Comparison of ENCODE assay signal across 17 cellular contexts in the genomic region with DNA sequence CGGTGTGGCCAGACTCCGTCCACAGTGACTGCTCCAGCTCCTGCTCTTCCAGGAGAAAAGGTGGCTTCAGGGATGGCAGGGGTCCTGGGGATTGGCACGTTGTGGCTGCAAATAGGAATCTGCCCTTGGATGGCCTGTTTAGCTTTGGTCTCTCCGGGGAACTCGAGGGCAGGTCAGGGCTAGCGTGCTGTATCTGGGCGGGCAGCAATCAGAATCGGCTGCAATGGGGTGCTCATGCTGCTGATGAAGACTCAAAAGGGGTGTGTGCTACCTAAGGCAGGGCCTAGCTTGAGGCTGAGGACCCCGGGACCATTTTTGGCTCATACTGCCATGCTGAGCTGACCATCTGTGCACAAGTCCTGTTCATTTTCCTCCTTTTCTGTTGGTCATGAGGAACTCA. TPM values are rescaled to one million over a fixed set of nuclear protein-coding genes. Genes with fewer than 3 reads are reported as not detected.
DNase-seq lines count a peak whose midpoint lies in the region; ATAC-seq and TF ChIP-seq lines count a peak whose summit lies in the region.
"Had no signal": no experiment of that assay in that cellular context is flagged by ENCODE, and none has a peak within 500 bp of the region (broad histone marks: within the 10 kb centered on the region; RNA-seq: fewer than 3 reads in every experiment).

No MANE protein-coding gene starts in this region.

- H3K18ac ChIP-seq in H9 (ENCODE audit: insufficient read length, low read depth, low read length) (no peak overlapping the region), neuronal stem cell (ENCODE audit: low read length) (no peak overlapping the region)

- H4K91ac ChIP-seq in H9 (ENCODE audit: insufficient read length, low read depth, low read length) (no peak overlapping the region), neuronal stem cell (ENCODE audit: low read depth, low read length, poor library complexity) (no peak overlapping the region)

- H3K79me1 ChIP-seq in H9 (ENCODE audit: insufficient read depth, low read depth, low read length, poor library complexity, severe bottlenecking) (no peaks in the 10 kb centered on the region), neuronal stem cell (ENCODE audit: low read depth, low read length) (no peaks in the 10 kb centered on the region)

- H2BK120ac ChIP-seq in H9 (ENCODE audit: low read depth, low read length, poor library complexity, severe bottlenecking) = no peak overlapping the region
- no peak overlapping the region for H2BK120ac ChIP-seq in neuronal stem cell (ENCODE audit: low read depth, low read length)

- TF ChIP-seq CTCF in H9 (conservative IDR thresholded peaks at IDR 0.05) (no peak), brain (conservative IDR thresholded peaks at IDR 0.05) (no peak)

- no peaks in the 10 kb centered on the region for H3K27me3 Mint-ChIP-seq in T-helper 2 cell treated with Interferon-gamma antibody and Interleukin-4, amounts not matched to agents 5 μg/mL and 100 μg/mL, for 36 hours (ENCODE audit: low read depth)
- H3K27me3 Mint-ChIP-seq in H9 (ENCODE audit: low read depth) (no peaks in the 10 kb centered on the region), brain (no peaks in the 10 kb centered on the region)
- H3K27me3 Mint-ChIP-seq: CD4-positive, CD25-positive, alpha-beta regulatory T cell had no signal

- H3K9me3 Mint-ChIP-seq in T-helper 2 cell treated with Interferon-gamma antibody and Interleukin-4, amounts not matched to agents 5 μg/mL and 100 μg/mL, for 36 hours = no peaks in the 10 kb centered on the region
- H3K9me3 Mint-ChIP-seq in H9 (no peaks in the 10 kb centered on the region), brain (no peaks in the 10 kb centered on the region)
- H3K9me3 Mint-ChIP-seq: CD4-positive, CD25-positive, alpha-beta regulatory T cell; GM23338 had no signal

- H3K9ac ChIP-seq in H9 (ENCODE audit: extremely low read depth, insufficient read length, low read length) (no peak overlapping the region), neuronal stem cell (ENCODE audit: low read depth, low read length, poor library complexity) (no peak overlapping the region)

- no peak overlapping the region for H3K27ac Mint-ChIP-seq in T-helper 2 cell treated with Interferon-gamma antibody and Interleukin-4, amounts not matched to agents 5 μg/mL and 100 μg/mL, for 36 hours
- H3K27ac Mint-ChIP-seq in H9 = no peak overlapping the region
- peak overlapping the region in 3 of 5 experiments; percentile 21 to 46 (median 36) for H3K27ac Mint-ChIP-seq in brain
- H3K27ac Mint-ChIP-seq: GM23338 had no signal

- ATAC-seq in HG03521 (IDR thresholded peaks at IDR 0.05; ENCODE audit: unreplicated experiment) (no peak), HG03097 (IDR thresholded peaks at IDR 0.05; ENCODE audit: low FRiP score, unreplicated experiment) (no peak)
- ATAC-seq: GM12878, GM23338 had no signal

- no peaks in the 10 kb centered on the region for H3K27me3 ChIP-seq in H9 (ENCODE audit: insufficient read depth, low read length)
- H3K27me3 ChIP-seq in neuronal stem cell (ENCODE audit: control insufficient read depth in 3 of 3, insufficient read depth in 3 of 3, low read depth in 1 of 3, low read length in 3 of 3) = no peaks in the 10 kb centered on the region
- H3K27me3 ChIP-seq in HAP-1 (ENCODE audit: low read depth) = no peaks in the 10 kb centered on the region
- H3K27me3 ChIP-seq: BLaER1 treated with 17β-estradiol and CSF1 and Interleukin-3, amounts not matched to agents 10 nM and 100 nM had no signal

- no peak overlapping the region for H2BK20ac ChIP-seq in H9 (ENCODE audit: low read depth, low read length, poor library complexity, severe bottlenecking)

- in situ Hi-C loops in HAP-1 (cut with MboI; ENCODE audit: low sequenced_read_pairs) = no loop called here

- H3K36me3 ChIP-seq in neuronal stem cell (replicated peaks in 1 of 2; ENCODE audit: control insufficient read depth in 2 of 2, insufficient read depth in 2 of 2, low read length in 2 of 2) (peaks cover 3 to 18% of the 10 kb centered on the region in 2 donors), HAP-1 (replicated peaks) (no peaks in the 10 kb centered on the region)

- no peak overlapping the region for H4K5ac ChIP-seq in H9 (ENCODE audit: insufficient read length, low read depth, low read length)

- H3K4ac ChIP-seq in H9 (ENCODE audit: low read depth, low read length) (no peak overlapping the region), neuronal stem cell (ENCODE audit: low read length) (no peak overlapping the region)

- no peak overlapping the region for H2AFZ ChIP-seq in H9 (ENCODE audit: low read length)
- H2AFZ ChIP-seq in neuronal stem cell (ENCODE audit: low read length) = no peak overlapping the region
- H2AFZ ChIP-seq: GM23338 had no signal

- H2AK5ac ChIP-seq in H9 (ENCODE audit: insufficient read length, low read length) (no peak overlapping the region), neuronal stem cell (ENCODE audit: low read depth, low read length) (peak overlapping the region; percentile 18)

- H3K27ac ChIP-seq in H9 (ENCODE audit: insufficient read length, low read depth, low read length) = no peak overlapping the region
- no peak overlapping the region for H3K27ac ChIP-seq in neuronal stem cell (replicated peaks; ENCODE audit: low read length)
- H3K27ac ChIP-seq: 22Rv1, HL-60 had no signal

- no peaks in the 10 kb centered on the region for H3K23me2 ChIP-seq in H9 (ENCODE audit: insufficient read length, low read depth, low read length, poor library complexity, severe bottlenecking)

- H2BK5ac ChIP-seq in H9 (ENCODE audit: insufficient read length, low read length) (no peak overlapping the region), neuronal stem cell (ENCODE audit: low read length) (no peak overlapping the region)

- H3K4me2 ChIP-seq in H9 (ENCODE audit: insufficient read depth, insufficient read length, low read length) = no peak overlapping the region
- H3K4me2 ChIP-seq in neuronal stem cell (ENCODE audit: insufficient read depth, low read length, poor library complexity, severe bottlenecking) = no peak overlapping the region
- H3K4me2 ChIP-seq: GM23338 had no signal

- no peaks in the 10 kb centered on the region for H4K20me1 ChIP-seq in H9 (ENCODE audit: control insufficient read depth, insufficient read depth, insufficient read length)

- peak overlapping the region; percentile 20; the same call in 1 of the 2 replicates for H3K14ac ChIP-seq in H9 (ENCODE audit: insufficient read depth, low read length)
- H3K14ac ChIP-seq in neuronal stem cell (ENCODE audit: low read length) = no peak overlapping the region

- H3K9me3 ChIP-seq in H9 (ENCODE audit: control insufficient read depth, low read depth, low read length) (no peaks in the 10 kb centered on the region), neuronal stem cell (replicated peaks in 1 of 2; ENCODE audit: control insufficient read depth in 2 of 2, insufficient read depth in 1 of 2, low read depth in 1 of 2, low read length in 2 of 2) (no peaks in the 10 kb centered on the region), HAP-1 (no peaks in the 10 kb centered on the region)
- H3K9me3 ChIP-seq: BLaER1 treated with 17β-estradiol and CSF1 and Interleukin-3, amounts not matched to agents 10 nM and 100 nM had no signal

- peaks cover 5% of the 10 kb centered on the region; the same call in 1 of the 2 replicates for H3K4me1 ChIP-seq in H9 (ENCODE audit: insufficient read depth, low read length)
- H3K4me1 ChIP-seq in neuronal stem cell (ENCODE audit: control insufficient read depth in 2 of 2, insufficient read depth in 1 of 2, low read depth in 1 of 2, low read length in 2 of 2) = peaks cover 4 to 14% of the 10 kb centered on the region in 2 donors
- H3K4me1 ChIP-seq in HAP-1 = 0 out of 2 replicates have a peak, but pooled peaks cover under 1% of the 10 kb centered on the region

- WGBS in H9 (ENCODE audit: extremely low coverage, insufficient read length, low lambda C conversion rate) = no CpG with 5 or more reads among the region's 9 CpGs
- no CpG with 5 or more reads among the region's 9 CpGs for WGBS in neuronal stem cell (ENCODE audit: extremely low coverage in 2 of 2, insufficient read length in 2 of 2, insufficient replicate concordance in 1 of 2), 2 donors

- no peaks in the 10 kb centered on the region for H3K36me3 Mint-ChIP-seq in T-helper 2 cell treated with Interferon-gamma antibody and Interleukin-4, amounts not matched to agents 5 μg/mL and 100 μg/mL, for 36 hours (ENCODE audit: low read depth)
- H3K36me3 Mint-ChIP-seq in H9 (ENCODE audit: insufficient read depth in 1 of 3, low read depth in 3 of 3) (0 out of 7 replicates have a peak, but pooled peaks cover 0 to 4% (median 2%) of the 10 kb centered on the region in 3 experiments), brain (peaks cover 16% of the 10 kb centered on the region)

- DNase-seq in T-helper 2 cell treated with Interferon-gamma antibody and Interleukin-4, amounts not matched to agents 5 μg/mL and 100 μg/mL, for 36 hours (ENCODE audit: low spot score) = peak; percentile 0
- DNase-seq in T-helper 2 cell (no peak), H9 (no peak), neuronal stem cell (ENCODE audit: low spot score) (no peak), HAP-1 (ENCODE audit: low spot score in 2 of 2) (no peak)
- DNase-seq: Calu3; CD4-positive, CD25-positive, alpha-beta regulatory T cell; DMS 273 treated with DMSO at 0.1 percent for 48 hours; H7 had no signal

- H2BK12ac ChIP-seq in H9 (ENCODE audit: insufficient read length, low read depth, low read length) = no peak overlapping the region
- no peak overlapping the region for H2BK12ac ChIP-seq in neuronal stem cell (ENCODE audit: low read length)

- H3K4me3 Mint-ChIP-seq in T-helper 2 cell treated with Interferon-gamma antibody and Interleukin-4, amounts not matched to agents 5 μg/mL and 100 μg/mL, for 36 hours = no peak overlapping the region
- H3K4me3 Mint-ChIP-seq in H9 (no peak overlapping the region), brain (no peak overlapping the region)
- H3K4me3 Mint-ChIP-seq: CD4-positive, CD25-positive, alpha-beta regulatory T cell; GM23338 had no signal

- H3K4me3 ChIP-seq in neuronal stem cell (ENCODE audit: low read length in 2 of 2) (no peak overlapping the region), HAP-1 (no peak overlapping the region)
- H3K4me3 ChIP-seq: BLaER1 treated with 17β-estradiol and CSF1 and Interleukin-3, amounts not matched to agents 10 nM and 100 nM; GM12878; GM23338 had no signal

- H3K23ac ChIP-seq in H9 (ENCODE audit: insufficient read length, low read depth, low read length) (no peak overlapping the region), neuronal stem cell (ENCODE audit: low read depth, low read length, poor library complexity) (no peak overlapping the region)

- no peak overlapping the region for H2BK15ac ChIP-seq in H9 (ENCODE audit: low read depth, low read length)
- H2BK15ac ChIP-seq in neuronal stem cell (ENCODE audit: low read length) = no peak overlapping the region

- H3K4me1 Mint-ChIP-seq in T-helper 2 cell treated with Interferon-gamma antibody and Interleukin-4, amounts not matched to agents 5 μg/mL and 100 μg/mL, for 36 hours (ENCODE audit: low read depth) = peaks cover 13% of the 10 kb centered on the region
- H3K4me1 Mint-ChIP-seq in H9 (peaks cover 18 to 24% of the 10 kb centered on the region in 2 experiments), brain (peaks cover 53% of the 10 kb centered on the region)

- H4K8ac ChIP-seq in H9 (replicated peaks; ENCODE audit: insufficient read length, low read depth, low read length) = no peak overlapping the region
- no peak overlapping the region for H4K8ac ChIP-seq in neuronal stem cell (ENCODE audit: low read depth, low read length)

- no peak overlapping the region for H3T11ph ChIP-seq in H9 (ENCODE audit: low read length)

- no peak overlapping the region for H3K56ac ChIP-seq in H9 (ENCODE audit: insufficient read length, low read depth, low read length)

- H3K79me2 ChIP-seq in H9 (ENCODE audit: insufficient read depth, low read length) = no peaks in the 10 kb centered on the region

RNA-seq across cellular contexts. Expression of gene RGS12, which starts 51.3 kb away (rescaled TPM):
- total RNA-seq in H9 (2021) = 14.0 and 16.9 TPM in 2 replicates
- 59.4 TPM for polyA plus RNA-seq in brain (ENCODE audit: insufficient read depth, low read depth, low replicate concordance)
- 26.5 TPM for polyA plus RNA-seq in neuronal stem cell (2013, experiment 1 of 2)
- polyA plus RNA-seq in neuronal stem cell (2013, experiment 2 of 2) = 27.6 TPM

Comparison
In these comparisons a context has a peak if more than half of its experiments do, and no peak if none do; other contexts are left out.
1. H3K27ac Mint-ChIP-seq: peak in brain (3 of 5); none in T-helper 2 cell treated with Interferon-gamma antibody and Interleukin-4, amounts not matched to agents 5 μg/mL and 100 μg/mL, for 36 hours (single experiment) and H9 (0 of 3).